Comparison of ENCODE assay signal across 1 cellular context in genomic region chr5:126777974-126778674, GRCh38.
TF ChIP-seq lines count a peak whose summit lies in the region.

No MANE protein-coding gene starts in this region.

TF ChIP-seq in GM12878, 131 proteins besides CTCF, POLR2A, EP300 and RAD21 (continued from another document):
- TF ChIP-seq E4F1 (IDR thresholded peaks at IDR 0.05; ENCODE audit: borderline replicate concordance, partially characterized antibody) (peak; percentile 30), MTA2 (IDR thresholded peaks at IDR 0.05; ENCODE audit: low read depth) (no peak), DPF2 (IDR thresholded peaks at IDR 0.05) (0 out of 2 replicates have a peak, but pooled peaks have one; percentile 8), POLR2AphosphoS5 (IDR thresholded peaks at IDR 0.05; ENCODE audit: low read length) (peak; percentile 91), FOS (IDR thresholded peaks at IDR 0.05; ENCODE audit: borderline replicate concordance, extremely low read depth, insufficient read length) (no peak), BHLHE40 (IDR thresholded peaks at IDR 0.05; ENCODE audit: borderline replicate concordance in 1 of 2, low read depth in 2 of 2, low read length in 1 of 2) (peak in 1 of 2 experiments; percentile 75; a peak in 2 of 4 replicates), PRDM15 (CRISPR knock-in tag; IDR thresholded peaks at IDR 0.05) (no peak), SREBF2 (IDR thresholded peaks at IDR 0.05; ENCODE audit: low read length) (no peak), RUNX3 (IDR thresholded peaks at IDR 0.05; ENCODE audit: low read length) (peak; percentile 5; the same call in 1 of the 2 replicates), CREM (IDR thresholded peaks at IDR 0.05; ENCODE audit: low read depth) (peak; percentile 79), ATF7 (IDR thresholded peaks at IDR 0.05; ENCODE audit: low read depth) (0 out of 2 replicates have a peak, but pooled peaks have one; percentile 29), PBX3 (IDR thresholded peaks at IDR 0.05; ENCODE audit: insufficient replicate concordance, low read depth, low read length) (peak; percentile 82), SP1 (IDR thresholded peaks at IDR 0.05; ENCODE audit: low read depth, low read length) (peak; percentile 25), USF1 (IDR thresholded peaks at IDR 0.05; ENCODE audit: borderline replicate concordance, extremely low read length, insufficient read depth, low read depth, low read length) (no peak), STAT1 (conservative IDR thresholded peaks at IDR 0.05) (no peak), TAF1 (IDR thresholded peaks at IDR 0.05; ENCODE audit: borderline replicate concordance, low read depth, low read length) (peak; percentile 97)
- TF ChIP-seq, protein P1, sequence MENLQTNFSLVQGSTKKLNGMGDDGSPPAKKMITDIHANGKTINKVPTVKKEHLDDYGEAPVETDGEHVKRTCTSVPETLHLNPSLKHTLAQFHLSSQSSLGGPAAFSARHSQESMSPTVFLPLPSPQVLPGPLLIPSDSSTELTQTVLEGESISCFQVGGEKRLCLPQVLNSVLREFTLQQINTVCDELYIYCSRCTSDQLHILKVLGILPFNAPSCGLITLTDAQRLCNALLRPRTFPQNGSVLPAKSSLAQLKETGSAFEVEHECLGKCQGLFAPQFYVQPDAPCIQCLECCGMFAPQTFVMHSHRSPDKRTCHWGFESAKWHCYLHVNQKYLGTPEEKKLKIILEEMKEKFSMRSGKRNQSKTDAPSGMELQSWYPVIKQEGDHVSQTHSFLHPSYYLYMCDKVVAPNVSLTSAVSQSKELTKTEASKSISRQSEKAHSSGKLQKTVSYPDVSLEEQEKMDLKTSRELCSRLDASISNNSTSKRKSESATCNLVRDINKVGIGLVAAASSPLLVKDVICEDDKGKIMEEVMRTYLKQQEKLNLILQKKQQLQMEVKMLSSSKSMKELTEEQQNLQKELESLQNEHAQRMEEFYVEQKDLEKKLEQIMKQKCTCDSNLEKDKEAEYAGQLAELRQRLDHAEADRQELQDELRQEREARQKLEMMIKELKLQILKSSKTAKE (IDR thresholded peaks at IDR 0.05; ENCODE audit: low read depth, poor library complexity, severe bottlenecking) = peak; percentile 31
- TF ChIP-seq, protein P2, sequence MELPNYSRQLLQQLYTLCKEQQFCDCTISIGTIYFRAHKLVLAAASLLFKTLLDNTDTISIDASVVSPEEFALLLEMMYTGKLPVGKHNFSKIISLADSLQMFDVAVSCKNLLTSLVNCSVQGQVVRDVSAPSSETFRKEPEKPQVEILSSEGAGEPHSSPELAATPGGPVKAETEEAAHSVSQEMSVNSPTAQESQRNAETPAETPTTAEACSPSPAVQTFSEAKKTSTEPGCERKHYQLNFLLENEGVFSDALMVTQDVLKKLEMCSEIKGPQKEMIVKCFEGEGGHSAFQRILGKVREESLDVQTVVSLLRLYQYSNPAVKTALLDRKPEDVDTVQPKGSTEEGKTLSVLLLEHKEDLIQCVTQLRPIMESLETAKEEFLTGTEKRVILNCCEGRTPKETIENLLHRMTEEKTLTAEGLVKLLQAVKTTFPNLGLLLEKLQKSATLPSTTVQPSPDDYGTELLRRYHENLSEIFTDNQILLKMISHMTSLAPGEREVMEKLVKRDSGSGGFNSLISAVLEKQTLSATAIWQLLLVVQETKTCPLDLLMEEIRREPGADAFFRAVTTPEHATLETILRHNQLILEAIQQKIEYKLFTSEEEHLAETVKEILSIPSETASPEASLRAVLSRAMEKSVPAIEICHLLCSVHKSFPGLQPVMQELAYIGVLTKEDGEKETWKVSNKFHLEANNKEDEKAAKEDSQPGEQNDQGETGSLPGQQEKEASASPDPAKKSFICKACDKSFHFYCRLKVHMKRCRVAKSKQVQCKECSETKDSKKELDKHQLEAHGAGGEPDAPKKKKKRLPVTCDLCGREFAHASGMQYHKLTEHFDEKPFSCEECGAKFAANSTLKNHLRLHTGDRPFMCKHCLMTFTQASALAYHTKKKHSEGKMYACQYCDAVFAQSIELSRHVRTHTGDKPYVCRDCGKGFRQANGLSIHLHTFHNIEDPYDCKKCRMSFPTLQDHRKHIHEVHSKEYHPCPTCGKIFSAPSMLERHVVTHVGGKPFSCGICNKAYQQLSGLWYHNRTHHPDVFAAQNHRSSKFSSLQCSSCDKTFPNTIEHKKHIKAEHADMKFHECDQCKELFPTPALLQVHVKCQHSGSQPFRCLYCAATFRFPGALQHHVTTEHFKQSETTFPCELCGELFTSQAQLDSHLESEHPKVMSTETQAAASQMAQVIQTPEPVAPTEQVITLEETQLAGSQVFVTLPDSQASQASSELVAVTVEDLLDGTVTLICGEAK (IDR thresholded peaks at IDR 0.05; ENCODE audit: borderline replicate concordance) = peak; percentile 63; the same call in 1 of the 2 replicates
